In genomic region chr2:217822296-217823252, GRCh38 we compare ENCODE assay signal across 14 cellular contexts.
DNase-seq lines count a peak whose midpoint lies in the region; ATAC-seq, FAIRE-seq and TF ChIP-seq lines count a peak whose summit lies in the region.
"Had no signal": no experiment of that assay in that cellular context is flagged by ENCODE, and none has a peak within 500 bp of the region (broad histone marks: within the 10 kb centered on the region; RNA-seq: fewer than 3 reads in every experiment).

No MANE protein-coding gene starts in this region.

- TF ChIP-seq CTCF in H1 (IDR thresholded peaks at IDR 0.05; ENCODE audit: control extremely low read depth in 1 of 3, insufficient read depth in 1 of 3, low read depth in 1 of 3, low read length in 3 of 3), result peak; percentile 36 to 45 (median 40)
- no peak for TF ChIP-seq CTCF in mesothelial cell of epicardium (IDR thresholded peaks at IDR 0.05; ENCODE audit: unreplicated experiment)
- TF ChIP-seq CTCF in uterus (IDR thresholded peaks at IDR 0.05), result no peak

- no peak overlapping the region for H3K4me3 Mint-ChIP-seq in mesothelial cell of epicardium
- H3K4me3 Mint-ChIP-seq: stimulated activated effector memory CD8-positive, alpha-beta T cell treated with anti-CD3 and anti-CD28 coated beads, Interleukin-12 subunit alpha, Interleukin-12 subunit beta, amount 100 ng/mL, for 72 hours had no signal

- H3K27ac ChIP-seq in H1 (ENCODE audit: low read depth, low read length), result no peak overlapping the region
- H3K27ac ChIP-seq in uterus, result peak overlapping the region; percentile 21 to 23

- no peak overlapping the region for H2AK5ac ChIP-seq in H1 (ENCODE audit: low read depth, low read length)

- H4K20me1 ChIP-seq in H1 (replicated peaks in 1 of 2; ENCODE audit: control insufficient read depth in 1 of 2, insufficient read depth in 2 of 2, low read length in 2 of 2), result no peaks in the 10 kb centered on the region

- H4K91ac ChIP-seq in H1 (replicated peaks; ENCODE audit: insufficient read length, low read length), result no peak overlapping the region

- no peaks in the 10 kb centered on the region for H3K23me2 ChIP-seq in H1 (ENCODE audit: low read depth, low read length)

- no peak overlapping the region for H2BK12ac ChIP-seq in H1 (ENCODE audit: low read depth, low read length)

- H2AFZ ChIP-seq in H1 (ENCODE audit: low read length), result no peak overlapping the region

- FAIRE-seq in H1 (lab: Jason Lieb, UNC), result no peak
- no peak for FAIRE-seq in frontal cortex (lab: Jason Lieb, UNC)

- no peak overlapping the region for H2BK5ac ChIP-seq in H1 (ENCODE audit: low read depth, low read length)

- POLR2A ChIA-PET in H1 (lab: Charles Lee; ENCODE audit: partially characterized antibody), result interaction anchor here (1.0 kb wide), 1 partner anchor 17 kb away, joined by 3 read pairs; no protein-coding TSS in a partner anchor

- no peaks in the 10 kb centered on the region for H3K4me1 Mint-ChIP-seq in mesothelial cell of epicardium
- H3K4me1 Mint-ChIP-seq: stimulated activated effector memory CD8-positive, alpha-beta T cell treated with anti-CD3 and anti-CD28 coated beads, Interleukin-12 subunit alpha, Interleukin-12 subunit beta, amount 100 ng/mL, for 72 hours had no signal

- no peaks in the 10 kb centered on the region for H3K9me3 Mint-ChIP-seq in mesothelial cell of epicardium
- H3K9me3 Mint-ChIP-seq: stimulated activated effector memory CD8-positive, alpha-beta T cell treated with anti-CD3 and anti-CD28 coated beads, Interleukin-12 subunit alpha, Interleukin-12 subunit beta, amount 100 ng/mL, for 72 hours had no signal

- H3K79me1 ChIP-seq in H1 (ENCODE audit: low read depth, low read length), result no peaks in the 10 kb centered on the region

- no peak overlapping the region; the same call in 1 of the 2 replicates for H4K8ac ChIP-seq in H1 (ENCODE audit: extremely low read depth, insufficient read depth, low read length)

- intact Hi-C loops in Right ventricle myocardium inferior (cut with DNase I) (no loop called here), Right ventricle myocardium superior (cut with DNase I) (no loop called here), uterus (cut with DNase I; ENCODE audit: low total_unique reads) (no loop called here)

- no peak overlapping the region for H4K5ac ChIP-seq in H1 (ENCODE audit: insufficient read length, low read depth, low read length)

- H3K9ac ChIP-seq in H1 (replicated peaks in 1 of 4; ENCODE audit: extremely low read depth in 1 of 4, low read depth in 3 of 4, low read length in 3 of 4), result no peak overlapping the region

- H3K14ac ChIP-seq in H1 (ENCODE audit: insufficient read length), result no peak overlapping the region

- TF ChIP-seq RAD21 in H1 (IDR thresholded peaks at IDR 0.05 in 1 of 2, conservative IDR thresholded peaks at IDR 0.05 in 1 of 2; ENCODE audit: low read depth in 2 of 2, low read length in 2 of 2), result no peak; a peak in 1 of 4 replicates

- no peak overlapping the region for H3K56ac ChIP-seq in H1 (replicated peaks; ENCODE audit: insufficient read length, low read depth, low read length)

- H3K4ac ChIP-seq in H1 (replicated peaks; ENCODE audit: insufficient read length, low read depth, low read length), result no peak overlapping the region

- no peak overlapping the region for H3K18ac ChIP-seq in H1 (ENCODE audit: extremely low read depth, low read length)

- H3K27ac Mint-ChIP-seq in mesothelial cell of epicardium, result peak overlapping the region; percentile 66
- H3K27ac Mint-ChIP-seq: stimulated activated effector memory CD8-positive, alpha-beta T cell treated with anti-CD3 and anti-CD28 coated beads, Interleukin-12 subunit alpha, Interleukin-12 subunit beta, amount 100 ng/mL, for 72 hours had no signal

- no peak overlapping the region for H2BK20ac ChIP-seq in H1 (ENCODE audit: low read length)

- H2BK15ac ChIP-seq in H1 (ENCODE audit: low read length), result no peak overlapping the region

- CTCF ChIA-PET in H1 (lab: Charles Lee; ENCODE audit: partially characterized antibody), result interaction anchor here (0.8 to 14.9 kb wide), 18 partner anchors 8 to 214 kb away, joined by 3 to 155 read pairs (median 3); no protein-coding TSS in a partner anchor

- TF ChIP-seq POLR2A in H1 (IDR thresholded peaks at IDR 0.05; ENCODE audit: control extremely low read depth in 1 of 2, low read depth in 2 of 2, low read length in 2 of 2), result no peak
- TF ChIP-seq POLR2A in uterus (IDR thresholded peaks at IDR 0.05), result no peak

- H2BK120ac ChIP-seq in H1 (replicated peaks; ENCODE audit: low read depth, low read length), result no peak overlapping the region

- H3K4me1 ChIP-seq in H1 (replicated peaks in 1 of 4; ENCODE audit: control insufficient read depth in 3 of 4, insufficient read depth in 4 of 4, low read length in 3 of 4) (peaks cover 0 to 3% (median under 1%) of the 10 kb centered on the region in 4 experiments; a peak in 1 of 7 replicates), uterus (peaks cover 6 to 10% of the 10 kb centered on the region in 2 donors)

- H3K27me3 Mint-ChIP-seq in mesothelial cell of epicardium (ENCODE audit: low read depth), result no peaks in the 10 kb centered on the region

- peaks cover 9% of the 10 kb centered on the region for H3K36me3 Mint-ChIP-seq in mesothelial cell of epicardium
- H3K36me3 Mint-ChIP-seq: stimulated activated effector memory CD8-positive, alpha-beta T cell treated with anti-CD3 and anti-CD28 coated beads, Interleukin-12 subunit alpha, Interleukin-12 subunit beta, amount 100 ng/mL, for 72 hours had no signal

- H3K27me3 ChIP-seq in H1 (replicated peaks in 1 of 4; ENCODE audit: control insufficient read depth in 3 of 4, extremely low read depth in 1 of 4, insufficient read depth in 3 of 4, low read length in 3 of 4) (no peaks in the 10 kb centered on the region), uterus (no peaks in the 10 kb centered on the region)

- DNase-seq in Right ventricle myocardium inferior (ENCODE audit: missing footprints), result peak; percentile 52
- no peak for DNase-seq in Right ventricle myocardium superior
- DNase-seq in H1 (ENCODE audit: low read depth in 1 of 2, low spot score in 2 of 2), result no peak
- DNase-seq in mesothelial cell of epicardium (ENCODE audit: low spot score in 2 of 2, unreplicated experiment in 2 of 2), result no peak
- DNase-seq in uterus, result no peak
- DNase-seq in frontal cortex (ENCODE audit: low spot score in 2 of 2), result no peak
- DNase-seq: 8988T, anterior cingulate cortex, foreskin melanocyte, GF-D8, NCI-H1092 had no signal

- H3K36me3 ChIP-seq in H1 (ENCODE audit: control insufficient read depth in 2 of 4, insufficient read depth in 4 of 4, low read length in 3 of 4) (no peaks in the 10 kb centered on the region), uterus (no peaks in the 10 kb centered on the region)

- no peaks in the 10 kb centered on the region for H3K9me3 ChIP-seq in H1 (ENCODE audit: insufficient read depth in 2 of 2, low read depth in 1 of 2, low read length in 1 of 2)
- no peaks in the 10 kb centered on the region for H3K9me3 ChIP-seq in uterus

- no peaks in the 10 kb centered on the region for H3K79me2 ChIP-seq in H1 (ENCODE audit: control insufficient read depth in 1 of 2, insufficient read depth in 2 of 2, low read length in 2 of 2)

- H3K4me2 ChIP-seq in H1 (ENCODE audit: insufficient read depth in 1 of 2, low read depth in 2 of 2, low read length in 2 of 2), result no peak overlapping the region

- H3K4me3 ChIP-seq in H1 (ENCODE audit: extremely low read depth in 1 of 4, insufficient read depth in 2 of 4, low read depth in 3 of 4, low read length in 4 of 4) (no peak overlapping the region), uterus (no peak overlapping the region)

- H3K23ac ChIP-seq in H1 (ENCODE audit: insufficient read length), result no peak overlapping the region

- no peak for ATAC-seq in Right ventricle myocardium inferior
- ATAC-seq in Right ventricle myocardium superior (ENCODE audit: poor library complexity), result no peak
- no peak for ATAC-seq in GM19324 (IDR thresholded peaks at IDR 0.05; ENCODE audit: low FRiP score, unreplicated experiment)
- no peak for ATAC-seq in HG03460 (IDR thresholded peaks at IDR 0.05; ENCODE audit: unreplicated experiment)
- ATAC-seq: stimulated activated effector memory CD8-positive, alpha-beta T cell treated with anti-CD3 and anti-CD28 coated beads, Interleukin-12 subunit alpha, Interleukin-12 subunit beta, amount 100 ng/mL, for 72 hours had no signal

- WGBS in H1 (ENCODE audit: extremely low coverage in 1 of 2, insufficient coverage in 1 of 2, insufficient read length in 1 of 2, insufficient replicate concordance in 2 of 2, low coverage in 1 of 2, low lambda C conversion rate in 2 of 2, missing lambda C conversion rate in 1 of 2), 2 experiments, result 88% methylated on average over 14 of the region's 14 CpGs; no CpG with 5 or more reads in 1 of the 2 experiments

- no peak for TF ChIP-seq EP300 in H1 (IDR thresholded peaks at IDR 0.05; ENCODE audit: borderline replicate concordance in 1 of 2, low read depth in 2 of 2, low read length in 2 of 2)

TF ChIP-seq in H1, 55 proteins besides CTCF, POLR2A, EP300 and RAD21 (continues in another document):
- no peak for TF ChIP-seq ATF3 (IDR thresholded peaks at IDR 0.05; ENCODE audit: insufficient read depth, low read depth, low read length)
- TF ChIP-seq CREB1 (IDR thresholded peaks at IDR 0.05), result no peak
- TF ChIP-seq SIX5 (IDR thresholded peaks at IDR 0.05; ENCODE audit: low read depth, low read length), result no peak
- TF ChIP-seq POLR2AphosphoS5 (IDR thresholded peaks at IDR 0.05; ENCODE audit: low read depth, low read length), result no peak
- TF ChIP-seq CBX8 (IDR thresholded peaks at IDR 0.05; ENCODE audit: borderline replicate concordance, low read depth, low read length), result no peak
- no peak for TF ChIP-seq KDM5A (IDR thresholded peaks at IDR 0.05; ENCODE audit: low read length)
- TF ChIP-seq NRF1 (IDR thresholded peaks at IDR 0.05; ENCODE audit: low read depth, low read length), result no peak
- no peak for TF ChIP-seq ATF2 (IDR thresholded peaks at IDR 0.05; ENCODE audit: low read length)
- TF ChIP-seq EZH2 (IDR thresholded peaks at IDR 0.05; ENCODE audit: low read depth, low read length, severe bottlenecking), result no peak
- TF ChIP-seq POU5F1 (IDR thresholded peaks at IDR 0.05; ENCODE audit: low read depth, low read length), result no peak
- TF ChIP-seq SIRT6 (IDR thresholded peaks at IDR 0.05; ENCODE audit: low read length), result no peak

Comparison
In these comparisons a context has a peak if more than half of its experiments do, and no peak if none do; other contexts are left out.
1. CTCF ChIP-seq: peak in H1 (3 of 3); none in mesothelial cell of epicardium (single experiment) and uterus (0 of 4).